ENCODE assay signal across 8 cellular contexts in the genomic region with DNA sequence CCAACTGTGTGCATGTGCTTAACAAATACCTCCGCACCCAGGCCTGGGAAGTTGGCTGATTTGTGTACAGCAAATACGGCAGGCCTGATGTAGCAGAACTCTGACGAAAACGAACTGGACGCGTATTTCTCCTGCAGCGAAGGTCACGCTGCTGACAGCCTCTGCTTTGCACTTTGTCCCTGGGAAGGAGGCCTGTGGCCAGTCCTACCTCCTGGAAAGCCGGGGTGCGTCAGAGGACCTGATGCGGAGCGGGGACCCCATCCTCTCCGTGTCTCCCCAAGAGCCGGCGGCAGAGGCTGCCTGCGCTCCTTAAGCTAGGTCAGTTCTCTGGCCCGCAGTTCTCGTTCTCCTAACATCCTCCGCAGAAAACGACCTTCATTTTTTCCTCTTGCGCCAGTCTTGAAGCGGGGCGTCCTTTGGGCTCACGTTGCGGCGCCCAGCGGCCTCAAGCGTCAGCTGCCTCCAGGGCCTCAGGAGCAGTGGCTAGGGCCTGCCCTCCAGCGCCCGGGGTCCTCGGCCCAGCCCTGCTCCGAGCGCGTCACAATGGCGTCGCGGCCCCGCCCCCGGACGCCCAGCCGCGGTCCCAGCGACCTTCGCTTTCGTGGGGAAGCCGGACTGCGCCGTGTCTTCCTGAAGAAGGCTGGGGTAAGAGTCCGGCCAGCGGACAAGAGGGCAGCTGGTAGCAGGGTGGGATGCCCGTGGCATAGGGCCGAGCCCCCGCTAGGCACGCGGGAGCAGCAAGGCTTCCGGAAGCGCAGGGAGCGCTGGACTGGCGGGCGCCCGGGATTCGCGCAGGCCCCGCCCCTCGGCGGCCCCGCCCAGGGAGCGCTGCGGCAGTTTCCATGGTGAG. TPM values are rescaled to one million over a fixed set of nuclear protein-coding genes. Genes with fewer than 3 reads are reported as not detected.
DNase-seq lines count a peak whose midpoint lies in the region; ATAC-seq, FAIRE-seq and TF ChIP-seq lines count a peak whose summit lies in the region.

Gene ZNF487 (plus strand): TSS at position 821 of the 850 bp plus-strand sequence. CDS start 38,703 bp downstream, outside the sequence.

- H3K4me1 ChIP-seq in ovary (ENCODE audit: insufficient read depth) (peaks cover 2% of the 10 kb centered on the region), thyroid gland (peaks cover 4 to 10% of the 10 kb centered on the region in 2 donors)

- peaks cover 13% of the 10 kb centered on the region for H3K4me1 Mint-ChIP-seq in activated naive CD8-positive, alpha-beta T cell treated with anti-CD3 and anti-CD28 coated beads, Interleukin-2, amount 10 ng/mL, durations not matched to agents 7 days and 5 days

- DNase-seq in GM04503 (ENCODE audit: low read depth): peak; percentile 51
- DNase-seq in H54 (ENCODE audit: insufficient read length, low spot score): peak; percentile 90
- DNase-seq in LNCaP clone FGC (ENCODE audit: low read depth): peak; percentile 55
- DNase-seq in SKM-1 treated with dmso at 0.1 percent for 144 hours (lab: John Stamatoyannopoulos, UW; ENCODE audit: unreplicated experiment): peak; percentile 79
- peak; percentile 97 for DNase-seq in activated naive CD8-positive, alpha-beta T cell treated with anti-CD3 and anti-CD28 coated beads, Interleukin-2, amount 10 ng/mL, durations not matched to agents 7 days and 5 days
- peak; percentile 96 for DNase-seq in Right ventricle myocardium inferior (ENCODE audit: missing footprints)
- DNase-seq in ovary: peak; percentile 85 to 94 (median 93)
- peak; percentile 87 to 91 for DNase-seq in thyroid gland

- peak within 1 kb of the TSS; percentile 70 for H3K4me3 ChIP-seq in LNCaP clone FGC (ENCODE audit: low read depth, low read length)
- peak within 1 kb of the TSS; percentile 68 for H3K4me3 ChIP-seq in ovary
- H3K4me3 ChIP-seq in thyroid gland (replicated peaks in 1 of 3): peak within 1 kb of the TSS; percentile 42 to 86 (median 45)

- intact Hi-C loops in Right ventricle myocardium inferior (cut with DNase I): loop anchor here (1.0 to 5.0 kb wide), 3 partner anchors 15 to 39 kb away; partner anchors contain the start of gene HNRNPF
- intact Hi-C loops in ovary (cut with DNase I): loop anchor here in 1 of 4 donors (2.0 to 5.0 kb wide), 3 partner anchors 16 to 654 kb away; partner anchors contain the start of gene BMS1
- intact Hi-C loops in thyroid gland (cut with DNase I): no loop called here

- no peaks in the 10 kb centered on the region for H3K27me3 Mint-ChIP-seq in activated naive CD8-positive, alpha-beta T cell treated with anti-CD3 and anti-CD28 coated beads, Interleukin-2, amount 10 ng/mL, durations not matched to agents 7 days and 5 days

- no peak for TF ChIP-seq EP300 in ovary (IDR thresholded peaks at IDR 0.05)

- TF ChIP-seq POLR2A in H54 (IDR thresholded peaks at IDR 0.05; ENCODE audit: low read depth, low read length): peak; percentile 78
- TF ChIP-seq POLR2A in ovary (IDR thresholded peaks at IDR 0.05): peak; percentile 89
- peak; percentile 85 to 96 for TF ChIP-seq POLR2A in thyroid gland (IDR thresholded peaks at IDR 0.05)

- H3K27me3 ChIP-seq in ovary: no peaks in the 10 kb centered on the region
- no peaks in the 10 kb centered on the region for H3K27me3 ChIP-seq in thyroid gland

- WGBS in ovary, 3 donors: 0% methylated on average over 67 to 69 of the region's 69 CpGs
- 0 to 1% methylated on average over 8 to 39 of the region's 69 CpGs for WGBS in thyroid gland, 2 donors

- H3K27ac Mint-ChIP-seq in activated naive CD8-positive, alpha-beta T cell treated with anti-CD3 and anti-CD28 coated beads, Interleukin-2, amount 10 ng/mL, durations not matched to agents 7 days and 5 days: peak within 1 kb of the TSS; percentile 99

- FAIRE-seq in H54 (lab: Jason Lieb, UNC): no peak

- POLR2A ChIA-PET in activated naive CD8-positive, alpha-beta T cell treated with anti-CD3 and anti-CD28 coated beads, Interleukin-2, amount 10 ng/mL, durations not matched to agents 7 days and 5 days (lab: Charles Lee): interaction anchor here (0.6 to 6.8 kb wide), 15 partner anchors 9 to 144 kb away, joined by 3 to 81 read pairs (median 6); partner anchors contain the start of gene HNRNPF

- H3K9me3 Mint-ChIP-seq in activated naive CD8-positive, alpha-beta T cell treated with anti-CD3 and anti-CD28 coated beads, Interleukin-2, amount 10 ng/mL, durations not matched to agents 7 days and 5 days: no peaks in the 10 kb centered on the region

- peaks cover 6% of the 10 kb centered on the region for H3K36me3 Mint-ChIP-seq in activated naive CD8-positive, alpha-beta T cell treated with anti-CD3 and anti-CD28 coated beads, Interleukin-2, amount 10 ng/mL, durations not matched to agents 7 days and 5 days

- H3K27ac ChIP-seq in ovary (peak within 1 kb of the TSS; percentile 84 to 97), thyroid gland (peak within 1 kb of the TSS; percentile 88 to 99 (median 96))

- TF ChIP-seq CTCF in LNCaP clone FGC (IDR thresholded peaks at IDR 0.05; ENCODE audit: control insufficient read depth, extremely low read depth, insufficient read depth) (peak; percentile 17), ovary (IDR thresholded peaks at IDR 0.05) (peak in 2 of 3 donors; percentile 13 to 25), thyroid gland (IDR thresholded peaks at IDR 0.05) (peak in 3 of 6 experiments; percentile 19 to 26 (median 20))

- peak within 1 kb of the TSS; percentile 97 for H3K4me3 Mint-ChIP-seq in activated naive CD8-positive, alpha-beta T cell treated with anti-CD3 and anti-CD28 coated beads, Interleukin-2, amount 10 ng/mL, durations not matched to agents 7 days and 5 days

- no peaks in the 10 kb centered on the region for H3K9me3 ChIP-seq in ovary
- H3K9me3 ChIP-seq in thyroid gland: no peaks in the 10 kb centered on the region

- ATAC-seq in activated naive CD8-positive, alpha-beta T cell treated with anti-CD3 and anti-CD28 coated beads, Interleukin-2, amount 10 ng/mL, durations not matched to agents 7 days and 5 days (ENCODE audit: low read depth): peak; percentile 97
- peak; percentile 99 for ATAC-seq in Right ventricle myocardium inferior

- no peaks in the 10 kb centered on the region for H3K36me3 ChIP-seq in ovary
- H3K36me3 ChIP-seq in thyroid gland: no peaks in the 10 kb centered on the region

RNA-seq across cellular contexts. Expression of gene ZNF487, which starts in this region (rescaled TPM):
- 1 to 10 TPM; 3.3 to 3.4 TPM for total RNA-seq in activated naive CD8-positive, alpha-beta T cell treated with anti-CD3 and anti-CD28 coated beads, Interleukin-2, amount 10 ng/mL, durations not matched to agents 7 days and 5 days
- total RNA-seq in Right ventricle myocardium inferior (2.7 TPM), ovary (10 to 100 TPM in 2 of 7 donors, 1 to 10 TPM in 5; 6.4 to 30.1 (median 8.7) TPM), thyroid gland (10 to 100 TPM; 11.9 to 21.7 (median 19.9) TPM)
- polyA plus RNA-seq in ovary: 1 to 10 TPM; 6.4 to 8.2 TPM

Comparison
In these comparisons a context has a peak if more than half of its experiments do, and no peak if none do; other contexts are left out.
1. Peak in every context shown above with its lines: DNase-seq, ATAC-seq, H3K4me3 ChIP-seq and H3K27ac ChIP-seq.